Comparison of ENCODE assay signal across 12 cellular contexts in the genomic region with DNA sequence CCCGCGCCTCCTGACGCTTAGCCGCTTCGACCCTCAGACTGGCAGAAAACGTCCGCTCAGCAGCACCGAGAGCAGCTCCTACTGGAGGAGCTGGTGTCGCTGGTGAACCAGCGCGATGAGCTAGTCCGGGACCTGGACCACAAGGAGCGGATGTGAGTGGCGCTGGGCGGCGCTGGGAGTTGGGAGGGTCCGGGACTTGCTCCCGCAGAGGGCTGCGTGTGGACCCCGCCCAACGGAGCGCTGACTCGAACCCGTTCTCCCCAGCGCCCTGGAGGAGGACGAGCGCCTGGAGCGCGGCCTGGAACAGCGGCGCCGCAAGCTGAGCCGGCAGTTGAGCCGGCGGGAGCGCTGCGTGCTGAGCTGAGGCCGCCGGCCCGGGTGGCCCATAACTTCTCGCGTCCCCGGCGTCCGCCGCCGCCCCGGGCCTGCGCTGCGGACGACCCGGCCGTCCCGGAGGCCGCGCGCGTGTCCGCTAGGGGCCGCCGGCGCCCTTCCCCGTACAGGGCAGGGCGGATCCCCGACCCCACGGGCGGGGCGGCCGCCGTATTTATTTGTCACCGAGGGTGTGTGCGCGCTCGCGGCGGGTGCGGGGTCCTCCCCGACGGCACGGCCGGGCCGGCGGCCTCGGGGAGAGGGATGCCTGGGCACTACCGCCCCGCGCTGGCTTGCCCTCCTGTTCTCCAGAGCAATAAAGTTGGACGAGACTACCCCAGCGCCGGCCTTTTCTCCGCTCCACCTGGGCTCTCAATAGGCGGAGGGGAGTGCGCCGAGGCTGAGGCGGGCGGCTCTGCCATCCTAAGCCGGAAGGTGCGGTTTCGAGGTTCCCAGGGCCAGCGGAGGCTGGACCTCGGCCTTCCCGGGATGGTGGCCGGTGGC. TPM values are rescaled to one million over a fixed set of nuclear protein-coding genes. Genes with fewer than 3 reads are reported as not detected.
A peak's percentile ranks its signal among the peaks of the same experiment; 100 is the strongest.
DNase-seq lines count a peak whose midpoint lies in the region; ATAC-seq, FAIRE-seq and TF ChIP-seq lines count a peak whose summit lies in the region.
"Had no signal": no experiment of that assay in that cellular context is flagged by ENCODE, and none has a peak within 500 bp of the region (broad histone marks: within the 10 kb centered on the region; RNA-seq: fewer than 3 reads in every experiment).

No MANE protein-coding gene starts in this region.

- no peaks in the 10 kb centered on the region for H3K79me2 ChIP-seq in astrocyte (ENCODE audit: insufficient read depth, low read length)

- H3K4me1 ChIP-seq in astrocyte (ENCODE audit: insufficient read depth, low read length), result peaks cover 11% of the 10 kb centered on the region
- peaks cover 14% of the 10 kb centered on the region for H3K4me1 ChIP-seq in cardiac muscle cell (ENCODE audit: low read depth)
- peaks cover 12% of the 10 kb centered on the region for H3K4me1 ChIP-seq in mesodermal cell (ENCODE audit: control insufficient read depth, insufficient read depth, low read length, poor library complexity, severe bottlenecking)
- H3K4me1 ChIP-seq in transverse colon, result peaks cover 13 to 42% (median 33%) of the 10 kb centered on the region in 4 donors
- peaks cover 32% of the 10 kb centered on the region for H3K4me1 ChIP-seq in effector memory CD4-positive, alpha-beta T cell (ENCODE audit: control insufficient read depth, insufficient read depth, low read length, poor library complexity, severe bottlenecking)

- peak overlapping the region; percentile 58 for H3K9ac ChIP-seq in astrocyte (ENCODE audit: low read length)
- H3K9ac ChIP-seq: KMS-11 had no signal

- H2AFZ ChIP-seq in astrocyte (ENCODE audit: low read depth, low read length), result peak overlapping the region; percentile 86

- no peak for FAIRE-seq in astrocyte (lab: Jason Lieb, UNC)

- TF ChIP-seq CTCF in astrocyte (IDR thresholded peaks at IDR 0.05; ENCODE audit: insufficient read depth, low read depth, low read length) (no peak), cardiac muscle cell (IDR thresholded peaks at IDR 0.05; ENCODE audit: low read depth, low read length) (no peak), transverse colon (IDR thresholded peaks at IDR 0.05) (peak in 4 of 5 experiments; percentile 7 to 23 (median 8))

- TF ChIP-seq EP300 in transverse colon (IDR thresholded peaks at IDR 0.05; ENCODE audit: low read depth), result no peak

- peak; percentile 69 for DNase-seq in astrocyte (ENCODE audit: low read depth)
- DNase-seq in cardiac muscle cell (ENCODE audit: low read depth in 1 of 2, low spot score in 1 of 2), result peak; percentile 38 to 69
- DNase-seq in transverse colon, result peak; percentile 60
- no peak for DNase-seq in SIG-M5 treated with dmso at 0.1 percent for 504 hours (lab: John Stamatoyannopoulos, UW; ENCODE audit: unreplicated experiment)
- DNase-seq in effector memory CD4-positive, alpha-beta T cell, result no peak
- DNase-seq: activated T-cell treated with anti-CD3 and anti-CD28 coated beads, Interleukin-2, amount 50 U/mL, for 48 hours; DND-41; NCI-H446 treated with DMSO at 0.1 percent for 48 hours had no signal

- no peak for ATAC-seq in HG02759 (IDR thresholded peaks at IDR 0.05; ENCODE audit: unreplicated experiment)

- intact Hi-C loops in transverse colon (cut with DNase I; ENCODE audit: low total_unique reads), result loop anchor here (5.0 kb wide), 1 partner anchor 50 kb away; no protein-coding TSS in a partner anchor

- no peaks in the 10 kb centered on the region for H3K9me3 Mint-ChIP-seq in astrocyte (ENCODE audit: unreplicated experiment)
- H3K9me3 Mint-ChIP-seq: T-helper 2 cell treated with Interferon-gamma antibody and Interleukin-4, amounts not matched to agents 5 μg/mL and 100 μg/mL, for 36 hours had no signal

- H3K36me3 ChIP-seq in astrocyte (ENCODE audit: insufficient read depth, low read length) (no peaks in the 10 kb centered on the region), cardiac muscle cell (no peaks in the 10 kb centered on the region), mesodermal cell (ENCODE audit: control insufficient read depth, insufficient read depth, low read length) (no peaks in the 10 kb centered on the region), transverse colon (no peaks in the 10 kb centered on the region)
- peaks cover 28% of the 10 kb centered on the region for H3K36me3 ChIP-seq in effector memory CD4-positive, alpha-beta T cell (ENCODE audit: control insufficient read depth, insufficient read depth, low read length)

- no peak overlapping the region for H3K4me3 Mint-ChIP-seq in astrocyte (ENCODE audit: unreplicated experiment)
- H3K4me3 Mint-ChIP-seq: T-helper 2 cell treated with Interferon-gamma antibody and Interleukin-4, amounts not matched to agents 5 μg/mL and 100 μg/mL, for 36 hours had no signal

- H4K20me1 ChIP-seq in astrocyte (ENCODE audit: insufficient read depth, low read length), result peaks cover 6% of the 10 kb centered on the region

- no peaks in the 10 kb centered on the region for H3K9me3 ChIP-seq in astrocyte (ENCODE audit: insufficient read depth, low read depth, low read length)
- no peaks in the 10 kb centered on the region for H3K9me3 ChIP-seq in cardiac muscle cell (ENCODE audit: low read depth)
- H3K9me3 ChIP-seq in mesodermal cell (ENCODE audit: control insufficient read depth, low read length), result no peaks in the 10 kb centered on the region
- H3K9me3 ChIP-seq in transverse colon, result no peaks in the 10 kb centered on the region
- H3K9me3 ChIP-seq in effector memory CD4-positive, alpha-beta T cell (ENCODE audit: control insufficient read depth, low read length), result no peaks in the 10 kb centered on the region

- H3K27me3 ChIP-seq in astrocyte (ENCODE audit: insufficient read depth, low read length) (no peaks in the 10 kb centered on the region), cardiac muscle cell (peaks cover 18% of the 10 kb centered on the region), transverse colon (no peaks in the 10 kb centered on the region)
- no peaks in the 10 kb centered on the region for H3K27me3 ChIP-seq in effector memory CD4-positive, alpha-beta T cell (replicated peaks; ENCODE audit: control insufficient read depth, insufficient read depth, low read length, poor library complexity, severe bottlenecking)

- H3K27me3 Mint-ChIP-seq in astrocyte (ENCODE audit: low read depth, unreplicated experiment), result peaks cover 10% of the 10 kb centered on the region

- H3K4me3 ChIP-seq in astrocyte (ENCODE audit: insufficient read depth, low read depth, low read length), result peak overlapping the region; percentile 37
- peak overlapping the region; percentile 21 for H3K4me3 ChIP-seq in cardiac muscle cell
- peak overlapping the region; percentile 30 for H3K4me3 ChIP-seq in mesodermal cell (ENCODE audit: extremely low read depth, insufficient read depth, low read length, poor library complexity, severe bottlenecking)
- H3K4me3 ChIP-seq in transverse colon, result peak overlapping the region in 3 of 4 donors; percentile 6 to 28 (median 27)
- H3K4me3 ChIP-seq in effector memory CD4-positive, alpha-beta T cell (ENCODE audit: insufficient read depth, low read depth, low read length, poor library complexity, severe bottlenecking), result no peak overlapping the region

- no peak for TF ChIP-seq POLR2A in transverse colon (IDR thresholded peaks at IDR 0.05)

- peak overlapping the region; percentile 84 for H3K4me2 ChIP-seq in astrocyte (ENCODE audit: low read length)

- WGBS in mesodermal cell (ENCODE audit: insufficient coverage in 2 of 2), 2 experiments, result 6 to 7% methylated on average over 86 to 103 of the region's 103 CpGs
- WGBS in transverse colon (ENCODE audit: low coverage in 1 of 2), 2 donors, result 54% methylated on average over 54 of the region's 103 CpGs; no CpG with 5 or more reads in 1 of the 2 donors

- H3K27ac Mint-ChIP-seq in astrocyte (ENCODE audit: unreplicated experiment), result no peak overlapping the region

- in situ Hi-C loops in transverse colon (cut with MboI; ENCODE audit: low pct_ligation_motif_present in 1 of 4, low pct_unique_long_range_greater_than_20kb in 1 of 4, low sequenced_read_pairs in 3 of 4), result no loop called here

- peak overlapping the region; percentile 58 for H3K27ac ChIP-seq in astrocyte (ENCODE audit: low read depth, low read length)
- H3K27ac ChIP-seq in cardiac muscle cell, result no peak overlapping the region
- no peak overlapping the region for H3K27ac ChIP-seq in mesodermal cell (ENCODE audit: low read depth, low read length, severe bottlenecking)
- peak overlapping the region; percentile 57 to 66 (median 64) for H3K27ac ChIP-seq in transverse colon
- no peak overlapping the region for H3K27ac ChIP-seq in effector memory CD4-positive, alpha-beta T cell (ENCODE audit: insufficient read depth, low read length, poor library complexity, severe bottlenecking)

- H3K4me1 Mint-ChIP-seq in astrocyte (ENCODE audit: low read depth, unreplicated experiment), result peaks cover 6% of the 10 kb centered on the region

- no peaks in the 10 kb centered on the region for H3K36me3 Mint-ChIP-seq in astrocyte (ENCODE audit: low read depth, unreplicated experiment)

RNA-seq across cellular contexts. Expression of gene KCNK7, which starts 3.4 kb away (rescaled TPM):
- total RNA-seq in astrocyte (0.84 TPM in 1 of 2 replicates, not detected in the other), cardiac muscle cell (0.25 TPM in 1 of 2 replicates, not detected in the other), transverse colon (1 to 10 TPM in 1 of 4 donors, under 1 TPM in 1, not detected in 2; 0.27 to 1.6 TPM)
- not detected in 2 replicates for polyA plus RNA-seq in cardiac muscle cell
- not detected for polyA plus RNA-seq in mesodermal cell (2013, experiment 1 of 2)
- polyA plus RNA-seq in mesodermal cell (2013, experiment 2 of 2), result not detected

RNA-seq across cellular contexts. Expression of gene EHBP1L1, which starts 16.3 kb away (rescaled TPM):
- 9.4 and 10.1 TPM in 2 replicates for total RNA-seq in astrocyte
- 14.9 and 50.5 TPM in 2 replicates for total RNA-seq in cardiac muscle cell
- 14.2 and 30.0 TPM in 2 replicates for polyA plus RNA-seq in cardiac muscle cell
- polyA plus RNA-seq in mesodermal cell (2013, experiment 1 of 2), result 18.8 TPM
- polyA plus RNA-seq in mesodermal cell (2013, experiment 2 of 2), result 18.2 TPM
- total RNA-seq in transverse colon, result 100 to 1,000 TPM in 2 of 4 donors, 10 to 100 TPM in 2; 90.2 to 215 (median 106) TPM

RNA-seq across cellular contexts. Expression of gene FAM89B, which starts 19.8 kb away (rescaled TPM):
- total RNA-seq in astrocyte (45.2 and 47.5 TPM in 2 replicates), cardiac muscle cell (42.9 and 71.8 TPM in 2 replicates), transverse colon (100 to 1,000 TPM in 1 of 4 donors, 10 to 100 TPM in 3; 25.2 to 254 (median 51.6) TPM)
- polyA plus RNA-seq in cardiac muscle cell, result 96.0 and 132 TPM in 2 replicates
- polyA plus RNA-seq in mesodermal cell (2013, experiment 1 of 2), result 52.9 TPM
- 41.6 TPM for polyA plus RNA-seq in mesodermal cell (2013, experiment 2 of 2)

RNA-seq across cellular contexts. Expression of gene MAP3K11, which starts 21.8 kb away (rescaled TPM):
- total RNA-seq in astrocyte (55.4 and 61.3 TPM in 2 replicates), cardiac muscle cell (44.8 and 63.1 TPM in 2 replicates), transverse colon (100 to 1,000 TPM in 2 of 4 donors, 10 to 100 TPM in 2; 82.3 to 211 (median 94.8) TPM)
- 25.9 and 31.2 TPM in 2 replicates for polyA plus RNA-seq in cardiac muscle cell
- polyA plus RNA-seq in mesodermal cell (2013, experiment 1 of 2), result 76.0 TPM
- polyA plus RNA-seq in mesodermal cell (2013, experiment 2 of 2), result 51.9 TPM

RNA-seq across cellular contexts. Expression of gene ZNRD2, which starts 21.9 kb away (rescaled TPM):
- total RNA-seq in astrocyte, result 40.4 and 45.1 TPM in 2 replicates
- total RNA-seq in cardiac muscle cell, result 56.6 and 57.4 TPM in 2 replicates
- polyA plus RNA-seq in cardiac muscle cell, result 55.7 and 70.5 TPM in 2 replicates
- polyA plus RNA-seq in mesodermal cell (2013, experiment 1 of 2), result 59.5 TPM
- 49.2 TPM for polyA plus RNA-seq in mesodermal cell (2013, experiment 2 of 2)
- 10 to 100 TPM in 3 of 4 donors, 1 to 10 TPM in 1; 6.4 to 38.4 (median 27.9) TPM for total RNA-seq in transverse colon

Comparison
In these comparisons a context has a peak if more than half of its experiments do, and no peak if none do; other contexts are left out.
1. DNase-seq: peak in astrocyte (single experiment), cardiac muscle cell (2 of 2) and transverse colon (single experiment); none in SIG-M5 treated with dmso at 0.1 percent for 504 hours (single experiment) and effector memory CD4-positive, alpha-beta T cell (0 of 3).
2. H3K27ac ChIP-seq: peak in astrocyte (single experiment) and transverse colon (4 of 4); none in cardiac muscle cell (single experiment), mesodermal cell (single experiment) and effector memory CD4-positive, alpha-beta T cell (single experiment).
3. CTCF ChIP-seq: peak in transverse colon (4 of 5); none in astrocyte (single experiment) and cardiac muscle cell (single experiment).